In genomic region chr2:71592181-71592711, GRCh38 we compare ENCODE assay signal across 15 cellular contexts.
DNase-seq lines count a peak whose midpoint lies in the region; ATAC-seq and TF ChIP-seq lines count a peak whose summit lies in the region.
"Had no signal": no experiment of that assay in that cellular context is flagged by ENCODE, and none has a peak within 500 bp of the region (broad histone marks: within the 10 kb centered on the region; RNA-seq: fewer than 3 reads in every experiment).

No MANE protein-coding gene starts in this region.

- H3K4me1 ChIP-seq in gastroesophageal sphincter (no peaks in the 10 kb centered on the region), ascending aorta (peaks cover 0 to 3% of the 10 kb centered on the region in 2 donors)
- H3K4me1 ChIP-seq: Caco-2 had no signal

- DNase-seq in Right ventricle myocardium superior, result no peak
- DNase-seq in cardiac septum (ENCODE audit: low spot score), result no peak
- DNase-seq in nephron progenitor cell, result peak; percentile 28
- DNase-seq in NCI-H2029 treated with DMSO at 0.1 percent for 48 hours (lab: John Stamatoyannopoulos, UW), result no peak
- DNase-seq in ascending aorta (ENCODE audit: low spot score in 2 of 2), result no peak
- DNase-seq in activated CD8-positive, alpha-beta T cell treated with anti-CD3 and anti-CD28 coated beads for 36 hours, result no peak
- DNase-seq: activated CD4-positive, alpha-beta T cell treated with anti-CD3 and anti-CD28 coated beads for 36 hours; Caco-2; immature natural killer cell; NCI-H524 treated with DMSO at 0.1 percent for 48 hours; stimulated activated naive CD4-positive, alpha-beta T cell treated with Interleukin-2 at 50 U/mL for 16 hours had no signal

- peaks cover 8% of the 10 kb centered on the region for H3K27me3 Mint-ChIP-seq in nephron progenitor cell (ENCODE audit: low read depth, poor library complexity)
- H3K27me3 Mint-ChIP-seq in activated CD8-positive, alpha-beta T cell treated with anti-CD3 and anti-CD28 coated beads for 36 hours, result no peaks in the 10 kb centered on the region
- H3K27me3 Mint-ChIP-seq: activated CD4-positive, alpha-beta T cell treated with anti-CD3 and anti-CD28 coated beads for 36 hours; dendritic cell treated with granulocyte-macrophage colony-stimulating factor and Interleukin-4, amounts not matched to agents 40 ng/mL and 50 ng/mL, for 4 days had no signal

- no peak for TF ChIP-seq POLR2A in gastroesophageal sphincter (IDR thresholded peaks at IDR 0.05)

- no peaks in the 10 kb centered on the region for H3K36me3 Mint-ChIP-seq in nephron progenitor cell (ENCODE audit: low read depth)
- H3K36me3 Mint-ChIP-seq in activated CD8-positive, alpha-beta T cell treated with anti-CD3 and anti-CD28 coated beads for 36 hours (ENCODE audit: low read depth), result no peaks in the 10 kb centered on the region
- H3K36me3 Mint-ChIP-seq: immature natural killer cell had no signal

- H3K27me3 ChIP-seq in gastroesophageal sphincter (no peaks in the 10 kb centered on the region), ascending aorta (no peaks in the 10 kb centered on the region)

- H3K27ac ChIP-seq in gastroesophageal sphincter, result peak overlapping the region in 2 of 4 donors; percentile 31 to 38
- no peak overlapping the region for H3K27ac ChIP-seq in ascending aorta

- TF ChIP-seq CTCF in gastroesophageal sphincter (IDR thresholded peaks at IDR 0.05) (no peak), nephron progenitor cell (IDR thresholded peaks at IDR 0.05) (no peak), ascending aorta (IDR thresholded peaks at IDR 0.05) (no peak)
- no peak for TF ChIP-seq CTCF in activated CD8-positive, alpha-beta T cell treated with anti-CD3 and anti-CD28 coated beads for 36 hours (IDR thresholded peaks at IDR 0.05)

- POLR2A ChIA-PET in activated CD8-positive, alpha-beta T cell treated with anti-CD3 and anti-CD28 coated beads for 36 hours (lab: Charles Lee), result no interaction called here

- CTCF ChIA-PET in activated CD8-positive, alpha-beta T cell treated with anti-CD3 and anti-CD28 coated beads for 36 hours (lab: Charles Lee), result no interaction called here

- H3K4me3 Mint-ChIP-seq in nephron progenitor cell, result no peak overlapping the region
- no peak overlapping the region for H3K4me3 Mint-ChIP-seq in activated CD8-positive, alpha-beta T cell treated with anti-CD3 and anti-CD28 coated beads for 36 hours
- H3K4me3 Mint-ChIP-seq: activated CD4-positive, alpha-beta T cell treated with anti-CD3 and anti-CD28 coated beads for 36 hours; dendritic cell treated with granulocyte-macrophage colony-stimulating factor and Interleukin-4, amounts not matched to agents 40 ng/mL and 50 ng/mL, for 4 days; immature natural killer cell; T-helper 1 cell treated with Interleukin-12 subunit alpha and Interleukin-12 subunit beta and Interleukin-4 antibody, amounts not matched to agents 30 μg/mL and 1 μg/mL, for 36 hours had no signal

- 68 to 94% methylated on average over 2 to 6 of the region's 12 CpGs for WGBS in gastroesophageal sphincter (ENCODE audit: low coverage in 1 of 2), 2 donors

- TF ChIP-seq EP300 in gastroesophageal sphincter (IDR thresholded peaks at IDR 0.05), result no peak

- H3K9me3 ChIP-seq in gastroesophageal sphincter, result no peaks in the 10 kb centered on the region
- no peaks in the 10 kb centered on the region for H3K9me3 ChIP-seq in ascending aorta
- H3K9me3 ChIP-seq: Caco-2 had no signal

- intact Hi-C loops in Right ventricle myocardium superior (cut with DNase I), result no loop called here
- intact Hi-C loops in cardiac septum (cut with DNase I), result no loop called here
- intact Hi-C loops in ascending aorta (cut with DNase I), result no loop called here
- intact Hi-C loops in activated CD8-positive, alpha-beta T cell treated with anti-CD3 and anti-CD28 coated beads for 36 hours (cut with micrococcal nuclease), result no loop called here

- H3K9me3 Mint-ChIP-seq in nephron progenitor cell, result no peaks in the 10 kb centered on the region
- no peaks in the 10 kb centered on the region for H3K9me3 Mint-ChIP-seq in activated CD8-positive, alpha-beta T cell treated with anti-CD3 and anti-CD28 coated beads for 36 hours
- H3K9me3 Mint-ChIP-seq: dendritic cell treated with granulocyte-macrophage colony-stimulating factor and Interleukin-4, amounts not matched to agents 40 ng/mL and 50 ng/mL, for 4 days; immature natural killer cell; T-helper 1 cell treated with Interleukin-12 subunit alpha and Interleukin-12 subunit beta and Interleukin-4 antibody, amounts not matched to agents 30 μg/mL and 1 μg/mL, for 36 hours had no signal

- peaks cover 0 to 47% of the 10 kb centered on the region in 2 donors for H3K36me3 ChIP-seq in gastroesophageal sphincter
- H3K36me3 ChIP-seq in ascending aorta, result no peaks in the 10 kb centered on the region

- H3K4me1 Mint-ChIP-seq in nephron progenitor cell, result peaks cover 72% of the 10 kb centered on the region
- H3K4me1 Mint-ChIP-seq in activated CD8-positive, alpha-beta T cell treated with anti-CD3 and anti-CD28 coated beads for 36 hours (ENCODE audit: low read depth), result no peaks in the 10 kb centered on the region
- H3K4me1 Mint-ChIP-seq: activated CD4-positive, alpha-beta T cell treated with anti-CD3 and anti-CD28 coated beads for 36 hours had no signal

- ATAC-seq in Right ventricle myocardium superior (ENCODE audit: poor library complexity) (peak; percentile 11), gastroesophageal sphincter (peak; percentile 6), HG03280 (IDR thresholded peaks at IDR 0.05; ENCODE audit: unreplicated experiment) (no peak)
- no peak for ATAC-seq in activated CD8-positive, alpha-beta T cell treated with anti-CD3 and anti-CD28 coated beads for 36 hours
- ATAC-seq: activated CD4-positive, alpha-beta T cell treated with anti-CD3 and anti-CD28 coated beads for 36 hours had no signal

- H3K4me3 ChIP-seq in gastroesophageal sphincter (no peak overlapping the region), ascending aorta (no peak overlapping the region)

- peak overlapping the region; percentile 57 for H3K27ac Mint-ChIP-seq in nephron progenitor cell
- no peak overlapping the region for H3K27ac Mint-ChIP-seq in activated CD8-positive, alpha-beta T cell treated with anti-CD3 and anti-CD28 coated beads for 36 hours
- H3K27ac Mint-ChIP-seq: activated CD4-positive, alpha-beta T cell treated with anti-CD3 and anti-CD28 coated beads for 36 hours; dendritic cell treated with granulocyte-macrophage colony-stimulating factor and Interleukin-4, amounts not matched to agents 40 ng/mL and 50 ng/mL, for 4 days; immature natural killer cell; T-helper 1 cell treated with Interleukin-12 subunit alpha and Interleukin-12 subunit beta and Interleukin-4 antibody, amounts not matched to agents 30 μg/mL and 1 μg/mL, for 36 hours had no signal

Comparison
In these comparisons a context has a peak if more than half of its experiments do, and no peak if none do; other contexts are left out.
1. ATAC-seq: peak in Right ventricle myocardium superior (single experiment) and gastroesophageal sphincter (single experiment); none in HG03280 (single experiment) and activated CD8-positive, alpha-beta T cell treated with anti-CD3 and anti-CD28 coated beads for 36 hours (single experiment).